In genomic region chr16:84647830-84648594, GRCh38 we compare ENCODE assay signal across 8 cellular contexts. TPM values are rescaled to one million over a fixed set of nuclear protein-coding genes. Genes with fewer than 3 reads are reported as not detected.
A peak's percentile ranks its signal among the peaks of the same experiment; 100 is the strongest.
DNase-seq lines count a peak whose midpoint lies in the region; ATAC-seq, FAIRE-seq and TF ChIP-seq lines count a peak whose summit lies in the region.

Gene KLHL36 (plus strand): TSS chr16:84648511. CDS start chr16:84650868, 2,357 bp downstream.

- CTCF ChIA-PET in Panc1 (lab: Charles Lee): interaction anchor here (0.6 to 0.8 kb wide), 3 partner anchors 30 to 137 kb away, joined by 3 to 7 read pairs (median 3); no protein-coding TSS in a partner anchor

- H3K14ac ChIP-seq in neuronal stem cell (ENCODE audit: low read length): no peak within 1 kb of the TSS

- peak within 1 kb of the TSS; percentile 21 for H2AK5ac ChIP-seq in neuronal stem cell (ENCODE audit: low read depth, low read length)

- no peaks in the 10 kb centered on the region for H3K9me3 ChIP-seq in Panc1 (ENCODE audit: control insufficient read depth, insufficient read depth, low read depth, low read length)
- no peaks in the 10 kb centered on the region for H3K9me3 ChIP-seq in neuronal stem cell (replicated peaks in 1 of 2; ENCODE audit: control insufficient read depth in 2 of 2, insufficient read depth in 1 of 2, low read depth in 1 of 2, low read length in 2 of 2)

- peak; percentile 21 for TF ChIP-seq CTCF in 22Rv1 (IDR thresholded peaks at IDR 0.05)
- no peak for TF ChIP-seq CTCF in Panc1 (IDR thresholded peaks at IDR 0.05)

- H2AFZ ChIP-seq in neuronal stem cell (ENCODE audit: low read length): peak within 1 kb of the TSS; percentile 96

- H3K27ac ChIP-seq in 22Rv1: peak within 1 kb of the TSS; percentile 53
- H3K27ac ChIP-seq in Panc1 (ENCODE audit: low read length): peak within 1 kb of the TSS; percentile 63
- H3K27ac ChIP-seq in neuronal stem cell (replicated peaks; ENCODE audit: low read length): no peak within 1 kb of the TSS
- peak within 1 kb of the TSS; percentile 58 for H3K27ac ChIP-seq in substantia nigra (ENCODE audit: low read depth, low read length, poor library complexity, severe bottlenecking)

- WGBS in neuronal stem cell (ENCODE audit: extremely low coverage in 2 of 2, insufficient read length in 2 of 2, insufficient replicate concordance in 1 of 2), 2 donors: no CpG with 5 or more reads among the region's 77 CpGs

- peak within 1 kb of the TSS; percentile 89 for H3K9ac ChIP-seq in neuronal stem cell (ENCODE audit: low read depth, low read length, poor library complexity)

- no peak within 1 kb of the TSS for H4K91ac ChIP-seq in neuronal stem cell (ENCODE audit: low read depth, low read length, poor library complexity)

- peaks cover 7% of the 10 kb centered on the region for H3K4me1 ChIP-seq in Panc1 (ENCODE audit: control insufficient read depth, insufficient read depth, low read length)
- H3K4me1 ChIP-seq in neuronal stem cell (ENCODE audit: control insufficient read depth in 2 of 2, insufficient read depth in 1 of 2, low read depth in 1 of 2, low read length in 2 of 2): peaks cover 8 to 27% of the 10 kb centered on the region in 2 donors

- no peak within 1 kb of the TSS for H2BK15ac ChIP-seq in neuronal stem cell (ENCODE audit: low read length)

- ATAC-seq in HG02885 (IDR thresholded peaks at IDR 0.05; ENCODE audit: poor library complexity, unreplicated experiment) (peak; percentile 86), Panc1 (peak; percentile 95)

- POLR2A ChIA-PET in Panc1 (lab: Charles Lee): interaction anchor here (0.5 kb wide), 1 partner anchor 154 kb away, joined by 3 read pairs; no protein-coding TSS in a partner anchor

- H3K27me3 ChIP-seq in Panc1 (ENCODE audit: control insufficient read depth, insufficient read depth, low read length): no peaks in the 10 kb centered on the region
- peaks cover 0 to 19% (median 0%) of the 10 kb centered on the region in 3 experiments for H3K27me3 ChIP-seq in neuronal stem cell (ENCODE audit: control insufficient read depth in 3 of 3, insufficient read depth in 3 of 3, low read depth in 1 of 3, low read length in 3 of 3)

- peak within 1 kb of the TSS; percentile 40 for H2BK5ac ChIP-seq in neuronal stem cell (ENCODE audit: low read length)

- H3K4ac ChIP-seq in neuronal stem cell (ENCODE audit: low read length): no peak within 1 kb of the TSS

- FAIRE-seq in frontal cortex (lab: Jason Lieb, UNC): no peak

- no peak within 1 kb of the TSS for H2BK12ac ChIP-seq in neuronal stem cell (ENCODE audit: low read length)

- no peak within 1 kb of the TSS for H4K8ac ChIP-seq in neuronal stem cell (ENCODE audit: low read depth, low read length)

- H3K23ac ChIP-seq in neuronal stem cell (ENCODE audit: low read depth, low read length, poor library complexity): peak within 1 kb of the TSS; percentile 97

- no peaks in the 10 kb centered on the region; the same call in 1 of the 2 replicates for H3K36me3 ChIP-seq in Panc1 (ENCODE audit: control insufficient read depth, insufficient read depth, low read length)
- H3K36me3 ChIP-seq in neuronal stem cell (replicated peaks in 1 of 2; ENCODE audit: control insufficient read depth in 2 of 2, insufficient read depth in 2 of 2, low read length in 2 of 2): peaks cover 2 to 26% of the 10 kb centered on the region in 2 donors

- peak within 1 kb of the TSS; percentile 98 for H3K18ac ChIP-seq in neuronal stem cell (ENCODE audit: low read length)

- no TSS peak for BruUV-seq in Panc1 (replicated peaks; lab: Mats Ljungman, UMichigan)

- no peak within 1 kb of the TSS for H2BK120ac ChIP-seq in neuronal stem cell (ENCODE audit: low read depth, low read length)

- intact Hi-C loops in Panc1 (cut with micrococcal nuclease; ENCODE audit: unreplicated experiment): no loop called here

- H3K4me2 ChIP-seq in neuronal stem cell (ENCODE audit: insufficient read depth, low read length, poor library complexity, severe bottlenecking): peak within 1 kb of the TSS; percentile 96

- peak; percentile 67 for TF ChIP-seq POLR2A in GM15510 (IDR thresholded peaks at IDR 0.05; ENCODE audit: borderline replicate concordance, extremely low read depth, insufficient read length)

- in situ Hi-C loops in Panc1 (cut with HindIII; ENCODE audit: low pct_unique_long_range_greater_than_20kb, low sequenced_read_pairs): no loop called here

- DNase-seq in Panc1 (ENCODE audit: low read depth, low spot score) (no peak), frontal cortex (ENCODE audit: low spot score in 2 of 2) (peak; percentile 97), neuronal stem cell (ENCODE audit: low spot score) (peak; percentile 21), substantia nigra (lab: John Stamatoyannopoulos, UW) (peak in 37 of 49 donors; percentile 8 to 86 (median 45))
- DNase-seq in activated effector memory CD4-positive, alpha-beta T cell treated with anti-CD3 and anti-CD28 coated beads, Interleukin-2, amount 50 U/mL, for 16 hours: peak; percentile 92

- no peaks in the 10 kb centered on the region for H3K79me1 ChIP-seq in neuronal stem cell (ENCODE audit: low read depth, low read length)

- H3K4me3 ChIP-seq in Panc1 (ENCODE audit: low read depth in 2 of 2, low read length in 2 of 2) (peak within 1 kb of the TSS; percentile 64 to 67), neuronal stem cell (ENCODE audit: low read length in 2 of 2) (peak within 1 kb of the TSS; percentile 75 to 85)

RNA-seq across cellular contexts. Expression of gene KLHL36, which starts in this region (rescaled TPM):
- total RNA-seq in Panc1 (2021; ENCODE audit: unreplicated experiment) (46.0 TPM), frontal cortex (60.3 TPM)
- 34.8 TPM for polyA plus RNA-seq in Panc1 (2012; ENCODE audit: insufficient read length)
- polyA plus RNA-seq in neuronal stem cell (2013, experiment 1 of 2): 7.4 TPM
- polyA plus RNA-seq in neuronal stem cell (2013, experiment 2 of 2): 8.0 TPM
